Comparison of ENCODE assay signal across 8 cellular contexts in genomic region chr19:17855333-17856152, GRCh38. TPM values are rescaled to one million over a fixed set of nuclear protein-coding genes. Genes with fewer than 3 reads are reported as not detected.
DNase-seq lines count a peak whose midpoint lies in the region; ATAC-seq, FAIRE-seq and TF ChIP-seq lines count a peak whose summit lies in the region.

No MANE protein-coding gene starts in this region.

- H2AFZ ChIP-seq in keratinocyte (ENCODE audit: control insufficient read depth, low read length), result no peak overlapping the region

- H3K4me2 ChIP-seq in keratinocyte (ENCODE audit: control insufficient read depth, extremely low read depth, insufficient read depth, low read depth, low read length), result no peak overlapping the region

- peaks cover 6% of the 10 kb centered on the region for H3K4me1 ChIP-seq in keratinocyte (ENCODE audit: control insufficient read depth, extremely low read depth, insufficient read depth, low read length)

- no peak overlapping the region for H3K27ac Mint-ChIP-seq in WTC11

- H3K4me3 Mint-ChIP-seq in WTC11, result no peak overlapping the region

- H3K9me1 ChIP-seq in keratinocyte (ENCODE audit: control insufficient read depth, extremely low read depth, insufficient read depth, low read length), result no peaks in the 10 kb centered on the region

- H3K27me3 Mint-ChIP-seq in WTC11 (ENCODE audit: low read depth), result peaks cover 9% of the 10 kb centered on the region

- no peak overlapping the region for H3K9ac ChIP-seq in keratinocyte (ENCODE audit: control insufficient read depth, extremely low read depth, insufficient read depth, low read length)

- H3K4me1 Mint-ChIP-seq in WTC11, result peaks cover 5% of the 10 kb centered on the region

- H3K27ac ChIP-seq in keratinocyte (ENCODE audit: control insufficient read depth, insufficient read depth, low read length), result no peak overlapping the region

- peaks cover 0 to 6% of the 10 kb centered on the region in 2 experiments for H3K36me3 ChIP-seq in keratinocyte (ENCODE audit: control insufficient read depth in 2 of 2, extremely low read depth in 1 of 2, insufficient read depth in 2 of 2, low read length in 2 of 2)

- FAIRE-seq in keratinocyte (lab: Jason Lieb, UNC), result peak; percentile 26

- H3K79me2 ChIP-seq in keratinocyte (ENCODE audit: control insufficient read depth, insufficient read depth, low read length), result peaks cover 8% of the 10 kb centered on the region

- peak; percentile 81 for DNase-seq in NCI-H510A treated with DMSO at 0.1 percent for 48 hours (lab: John Stamatoyannopoulos, UW)
- no peak for DNase-seq in NCI-H510A (lab: John Stamatoyannopoulos, UW)
- DNase-seq in NCI-H2171 (lab: John Stamatoyannopoulos, UW), result peak; percentile 55
- DNase-seq in WTC11 (ENCODE audit: low spot score), result peak; percentile 95
- peak; percentile 69 to 77 for DNase-seq in T47D (ENCODE audit: low read depth in 1 of 2, low spot score in 1 of 2)
- DNase-seq in keratinocyte (ENCODE audit: low read depth, low spot score), result no peak
- peak; percentile 90 for DNase-seq in stimulated activated CD4-positive, alpha-beta T cell treated with anti-CD3 and anti-CD28 coated beads, Interleukin-1b, Interleukin-23, amount 100 ng/mL, for 48 hours

- CTCF ChIA-PET in WTC11 (lab: Charles Lee), result interaction anchor here (0.5 to 2.6 kb wide), 19 partner anchors 10 to 297 kb away, joined by 3 to 15 read pairs (median 3); partner anchors contain the start of genes B3GNT3, CCDC124 and SLC5A5

- peak; percentile 46 for ATAC-seq in WTC11
- no peak for ATAC-seq in HG03457 (IDR thresholded peaks at IDR 0.05; ENCODE audit: unreplicated experiment)

- POLR2A ChIA-PET in WTC11 (lab: Charles Lee), result no interaction called here

- H3K9me3 Mint-ChIP-seq in WTC11, result peaks cover 7% of the 10 kb centered on the region

- H3K9me3 ChIP-seq in keratinocyte (ENCODE audit: control insufficient read depth, low read depth, low read length), result no peaks in the 10 kb centered on the region

- in situ Hi-C loops in T47D (cut with HindIII; ENCODE audit: low pct_unique_long_range_greater_than_20kb, low sequenced_read_pairs), result no loop called here

- dilution Hi-C loops in keratinocyte (cut with MboI; ENCODE audit: extremely low pct_ligation_motif_present, low sequenced_read_pairs), result no loop called here

- H4K20me1 ChIP-seq in keratinocyte (ENCODE audit: control insufficient read depth, extremely low read depth, insufficient read depth, low read length), result no peaks in the 10 kb centered on the region

- peaks cover 11% of the 10 kb centered on the region for H3K36me3 Mint-ChIP-seq in WTC11

- TF ChIP-seq CTCF in WTC11 (IDR thresholded peaks at IDR 0.05) (peak; percentile 97), keratinocyte (optimal IDR thresholded peaks at IDR 0.05 in 1 of 3, IDR thresholded peaks at IDR 0.05 in 1 of 3, conservative IDR thresholded peaks at IDR 0.05 in 1 of 3; ENCODE audit: extremely low read depth in 1 of 3, insufficient read depth in 2 of 3, low read length in 3 of 3) (peak; percentile 96 to 99 (median 99))

- no peaks in the 10 kb centered on the region for H3K27me3 ChIP-seq in keratinocyte (ENCODE audit: control insufficient read depth, extremely low read depth, insufficient read depth, low read length)

- H3K4me3 ChIP-seq in keratinocyte (ENCODE audit: control insufficient read depth in 2 of 3, extremely low read depth in 1 of 3, insufficient read depth in 2 of 3, low read depth in 1 of 3, low read length in 3 of 3), result no peak overlapping the region

TF ChIP-seq in WTC11, 78 proteins besides CTCF, POLR2A, EP300 and RAD21:
- TF ChIP-seq SMAD3 (CRISPR knock-in tag; IDR thresholded peaks at IDR 0.05; ENCODE audit: borderline replicate concordance) (0 out of 2 replicates have a peak, but pooled peaks have one; percentile 39), SMAD4 (CRISPR knock-in tag; IDR thresholded peaks at IDR 0.05) (no peak)

RNA-seq across cellular contexts. Expression of gene RPL18A, which starts 4.2 kb away (rescaled TPM):
- 2,950 to 3,448 TPM (median 3,445 TPM) in 3 replicates for total RNA-seq in WTC11 (2021)
- polyA plus RNA-seq in keratinocyte, result 1,044 to 1,469 TPM (median 1,312 TPM) in 3 replicates
- 287 TPM for polyA plus RNA-seq in keratinocyte (2011; ENCODE audit: low read depth)
- polyA plus RNA-seq in keratinocyte (2011; cell fraction: cytosol; rRNA removed), result 1,056 and 2,301 TPM in 2 replicates
- polyA plus RNA-seq in keratinocyte (2011; cell fraction: nucleus; rRNA removed), result 294 and 383 TPM in 2 replicates
- 2,077 and 3,022 TPM in 2 replicates for polyA plus RNA-seq in keratinocyte (2012; ENCODE audit: low replicate concordance)
- 307 to 740 TPM (median 469 TPM) in 3 replicates for polyA minus RNA-seq in keratinocyte
- 2,199 TPM for polyA minus RNA-seq in keratinocyte (2011; cell fraction: cytosol; rRNA and poly(A)+ RNA removed)
- 167 and 172 TPM in 2 replicates for polyA minus RNA-seq in keratinocyte (2011; cell fraction: nucleus; rRNA and poly(A)+ RNA removed)

RNA-seq across cellular contexts. Expression of gene JAK3, which starts 7.8 kb away (rescaled TPM):
- 4.4 to 5.6 TPM (median 5.6 TPM) in 3 replicates for total RNA-seq in WTC11 (2021)
- polyA plus RNA-seq in keratinocyte, result 0.37 to 0.59 TPM (median 0.50 TPM) in 3 replicates
- polyA plus RNA-seq in keratinocyte (2011; ENCODE audit: low read depth), result 0.22 TPM
- 0.51 and 0.55 TPM in 2 replicates for polyA plus RNA-seq in keratinocyte (2011; cell fraction: cytosol; rRNA removed)
- 0.65 and 1.1 TPM in 2 replicates for polyA plus RNA-seq in keratinocyte (2011; cell fraction: nucleus; rRNA removed)
- 0.28 and 0.58 TPM in 2 replicates for polyA plus RNA-seq in keratinocyte (2012; ENCODE audit: low replicate concordance)
- 0.58 to 0.79 TPM (median 0.62 TPM) in 3 replicates for polyA minus RNA-seq in keratinocyte
- polyA minus RNA-seq in keratinocyte (2011; cell fraction: cytosol; rRNA and poly(A)+ RNA removed), result not detected
- 0.11 and 0.23 TPM in 2 replicates for polyA minus RNA-seq in keratinocyte (2011; cell fraction: nucleus; rRNA and poly(A)+ RNA removed)

RNA-seq across cellular contexts. Expression of gene SLC5A5, which starts 16.2 kb away (rescaled TPM):
- 2.5 TPM in 3 replicates for total RNA-seq in WTC11 (2021)
- not detected in 3 replicates for polyA plus RNA-seq in keratinocyte
- polyA plus RNA-seq in keratinocyte (2011; ENCODE audit: low read depth), result not detected
- polyA plus RNA-seq in keratinocyte (2011; cell fraction: cytosol; rRNA removed), result not detected in 2 replicates
- polyA plus RNA-seq in keratinocyte (2011; cell fraction: nucleus; rRNA removed), result not detected in 2 replicates
- polyA plus RNA-seq in keratinocyte (2012; ENCODE audit: low replicate concordance), result 0.08 TPM in 1 of 2 replicates, not detected in the other
- polyA minus RNA-seq in keratinocyte, result not detected in 3 replicates
- polyA minus RNA-seq in keratinocyte (2011; cell fraction: cytosol; rRNA and poly(A)+ RNA removed), result not detected
- polyA minus RNA-seq in keratinocyte (2011; cell fraction: nucleus; rRNA and poly(A)+ RNA removed), result not detected in 2 replicates

RNA-seq across cellular contexts. Expression of gene INSL3, which starts 34.2 kb away (rescaled TPM):
- 0.79 to 1.2 TPM (median 1.2 TPM) in 3 replicates for total RNA-seq in WTC11 (2021)
- 0.19 to 0.24 TPM in 2 of 3 replicates, not detected in the other for polyA plus RNA-seq in keratinocyte
- not detected for polyA plus RNA-seq in keratinocyte (2011; ENCODE audit: low read depth)
- polyA plus RNA-seq in keratinocyte (2011; cell fraction: cytosol; rRNA removed), result 0.62 and 0.94 TPM in 2 replicates
- polyA plus RNA-seq in keratinocyte (2011; cell fraction: nucleus; rRNA removed), result 0.42 TPM in 1 of 2 replicates, not detected in the other
- 0.16 and 0.99 TPM in 2 replicates for polyA plus RNA-seq in keratinocyte (2012; ENCODE audit: low replicate concordance)
- polyA minus RNA-seq in keratinocyte, result 0.51 to 1.5 TPM in 2 of 3 replicates, not detected in the other
- polyA minus RNA-seq in keratinocyte (2011; cell fraction: cytosol; rRNA and poly(A)+ RNA removed), result not detected
- not detected in 2 replicates for polyA minus RNA-seq in keratinocyte (2011; cell fraction: nucleus; rRNA and poly(A)+ RNA removed)

Comparison
In these comparisons a context has a peak if more than half of its experiments do, and no peak if none do; other contexts are left out.
1. DNase-seq: peak in NCI-H510A treated with DMSO at 0.1 percent for 48 hours (single experiment), NCI-H2171 (single experiment), WTC11 (single experiment), T47D (2 of 2) and stimulated activated CD4-positive, alpha-beta T cell treated with anti-CD3 and anti-CD28 coated beads, Interleukin-1b, Interleukin-23, amount 100 ng/mL, for 48 hours (single experiment); none in NCI-H510A (single experiment) and keratinocyte (single experiment).